In genomic region chr4:41420576-41420975, GRCh38 we compare ENCODE assay signal across 26 cellular contexts.
"Had no signal": no experiment of that assay in that cellular context is flagged by ENCODE, and none has a peak within 500 bp of the region (broad histone marks: within the 10 kb centered on the region; RNA-seq: fewer than 3 reads in every experiment).

No MANE protein-coding gene starts in this region.

- H3K9me3 Mint-ChIP-seq: activated T-helper 2 cell treated with anti-CD3 and anti-CD28 coated beads, Interferon-gamma antibody, Interleukin-2, Interleukin-4, amounts not matched to agents 10 μg/mL and 5 μg/mL and 100 μg/mL, durations not matched to agents 14 hours and 24 hours and 36 hours had no signal

- ATAC-seq: activated CD4-positive, alpha-beta T cell treated with anti-CD3 and anti-CD28 coated beads for 36 hours; activated T-cell treated with anti-CD3 and anti-CD28 coated beads, Interleukin-2, amount 50 U/mL, for 4 hours; foreskin keratinocyte; left lobe of liver; lower lobe of right lung; naive thymus-derived CD4-positive, alpha-beta T cell; right lobe of liver; stimulated activated effector memory CD8-positive, alpha-beta T cell treated with anti-CD3 and anti-CD28 coated beads, Interleukin-12 subunit alpha, Interleukin-12 subunit beta, amount 100 ng/mL, for 72 hours; stimulated activated naive CD8-positive, alpha-beta T cell treated with anti-CD3 and anti-CD28 coated beads, Interleukin-15, amount 100 ng/mL, for 72 hours; WTC11 had no signal

- FAIRE-seq: bronchial epithelial cell, small intestine had no signal

- H3K27ac ChIP-seq: foreskin keratinocyte, hepatocyte, lower lobe of right lung, neural progenitor cell, right lobe of liver, suprapubic skin had no signal

- H3K27me3 ChIP-seq: foreskin keratinocyte, hepatocyte, neural progenitor cell, right lobe of liver, suprapubic skin, upper lobe of left lung had no signal

- H3K9me3 ChIP-seq: lower lobe of right lung, right lobe of liver, suprapubic skin, upper lobe of left lung had no signal

- DNase-seq: activated CD4-positive, alpha-beta T cell treated with anti-CD3 and anti-CD28 coated beads for 36 hours; activated CD4-positive, alpha-beta T cell treated with anti-CD3 and anti-CD28 coated beads, Interleukin-2, amount 50 U/mL, for 48 hours; activated CD8-positive, alpha-beta memory T cell treated with anti-CD3 and anti-CD28 coated beads, Interleukin-2, amount 50 U/mL, for 48 hours; activated naive CD4-positive, alpha-beta T cell; activated T-cell treated with anti-CD3 and anti-CD28 coated beads, Interleukin-2, amount 50 U/mL, for 4 hours; dermis blood vessel endothelial cell; effector memory CD4-positive, alpha-beta T cell; foreskin keratinocyte; immature natural killer cell; lower lobe of right lung; naive thymus-derived CD4-positive, alpha-beta T cell; right lobe of liver; small intestine; stimulated activated CD4-positive, alpha-beta T cell treated with anti-CD3 and anti-CD28 coated beads, Interleukin-2, amount 100 ng/mL, for 24 hours; stimulated activated naive CD8-positive, alpha-beta T cell treated with anti-CD3 and anti-CD28 coated beads, Interleukin-15, amount 100 ng/mL, for 72 hours; T-helper 9 cell; upper lobe of left lung had no signal

- H3K36me3 ChIP-seq: lower lobe of right lung, neural progenitor cell, right lobe of liver, suprapubic skin had no signal

- H3K27me3 Mint-ChIP-seq: activated naive CD8-positive, alpha-beta T cell; stimulated activated naive CD8-positive, alpha-beta T cell treated with anti-CD3 and anti-CD28 coated beads, Interleukin-15, amount 100 ng/mL, for 72 hours had no signal

- H3K4me1 ChIP-seq: foreskin keratinocyte, right lobe of liver, suprapubic skin had no signal

- H3K27ac Mint-ChIP-seq: activated CD4-positive, alpha-beta T cell treated with anti-CD3 and anti-CD28 coated beads for 36 hours; activated naive CD8-positive, alpha-beta T cell; activated T-helper 2 cell treated with anti-CD3 and anti-CD28 coated beads, Interferon-gamma antibody, Interleukin-2, Interleukin-4, amounts not matched to agents 10 μg/mL and 5 μg/mL and 100 μg/mL, durations not matched to agents 14 hours and 24 hours and 36 hours; immature natural killer cell; naive thymus-derived CD4-positive, alpha-beta T cell; stimulated activated effector memory CD8-positive, alpha-beta T cell treated with anti-CD3 and anti-CD28 coated beads, Interleukin-12 subunit alpha, Interleukin-12 subunit beta, amount 100 ng/mL, for 72 hours; stimulated activated naive CD8-positive, alpha-beta T cell treated with anti-CD3 and anti-CD28 coated beads, Interleukin-15, amount 100 ng/mL, for 72 hours; WTC11 had no signal

- H3K9ac ChIP-seq: neural progenitor cell had no signal

- H3K4me1 Mint-ChIP-seq: activated CD4-positive, alpha-beta T cell treated with anti-CD3 and anti-CD28 coated beads for 36 hours; immature natural killer cell; naive thymus-derived CD4-positive, alpha-beta T cell; stimulated activated effector memory CD8-positive, alpha-beta T cell treated with anti-CD3 and anti-CD28 coated beads, Interleukin-12 subunit alpha, Interleukin-12 subunit beta, amount 100 ng/mL, for 72 hours; stimulated activated naive CD8-positive, alpha-beta T cell treated with anti-CD3 and anti-CD28 coated beads, Interleukin-15, amount 100 ng/mL, for 72 hours had no signal

- H3K4me3 ChIP-seq: hepatocyte, lower lobe of right lung, neural progenitor cell, right lobe of liver, suprapubic skin, upper lobe of left lung had no signal

- H3K36me3 Mint-ChIP-seq: activated naive CD8-positive, alpha-beta T cell; immature natural killer cell; naive thymus-derived CD4-positive, alpha-beta T cell; stimulated activated effector memory CD8-positive, alpha-beta T cell treated with anti-CD3 and anti-CD28 coated beads, Interleukin-12 subunit alpha, Interleukin-12 subunit beta, amount 100 ng/mL, for 72 hours; WTC11 had no signal

- H3K4me3 Mint-ChIP-seq: activated CD4-positive, alpha-beta T cell treated with anti-CD3 and anti-CD28 coated beads for 36 hours; activated naive CD8-positive, alpha-beta T cell; activated T-cell treated with anti-CD3 and anti-CD28 coated beads, Interleukin-2, amount 50 U/mL, for 4 hours; immature natural killer cell; naive thymus-derived CD4-positive, alpha-beta T cell; neural progenitor cell; stimulated activated effector memory CD8-positive, alpha-beta T cell treated with anti-CD3 and anti-CD28 coated beads, Interleukin-12 subunit alpha, Interleukin-12 subunit beta, amount 100 ng/mL, for 72 hours; stimulated activated naive CD8-positive, alpha-beta T cell treated with anti-CD3 and anti-CD28 coated beads, Interleukin-15, amount 100 ng/mL, for 72 hours; WTC11 had no signal
